Comparison of ENCODE assay signal across 16 cellular contexts in the genomic region with DNA sequence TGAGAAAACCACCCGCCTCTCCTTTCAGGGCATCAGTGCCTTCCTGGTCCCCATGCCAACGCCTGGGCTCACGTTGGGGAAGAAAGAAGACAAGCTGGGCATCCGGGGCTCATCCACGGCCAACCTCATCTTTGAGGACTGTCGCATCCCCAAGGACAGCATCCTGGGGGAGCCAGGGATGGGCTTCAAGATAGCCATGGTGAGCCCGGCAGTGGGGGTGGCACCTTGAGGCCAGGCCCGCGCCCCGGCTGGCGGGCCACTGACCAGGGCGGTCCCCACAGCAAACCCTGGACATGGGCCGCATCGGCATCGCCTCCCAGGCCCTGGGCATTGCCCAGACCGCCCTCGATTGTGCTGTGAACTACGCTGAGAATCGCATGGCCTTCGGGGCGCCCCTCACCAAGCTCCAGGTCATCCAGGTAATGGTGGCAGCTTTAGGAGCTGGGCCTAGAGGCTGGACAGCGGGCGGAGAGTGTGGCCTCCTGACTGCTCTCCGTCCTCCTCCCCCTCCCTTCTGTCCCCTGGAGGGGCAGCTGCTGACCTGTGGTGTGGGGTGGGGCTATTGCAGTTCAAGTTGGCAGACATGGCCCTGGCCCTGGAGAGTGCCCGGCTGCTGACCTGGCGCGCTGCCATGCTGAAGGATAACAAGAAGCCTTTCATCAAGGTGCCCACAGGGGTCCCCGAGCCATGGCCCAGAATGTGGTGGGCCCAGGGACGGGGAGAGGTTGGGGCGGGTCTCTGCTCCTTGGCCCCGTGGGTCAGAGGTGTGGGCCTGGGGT. TPM values are rescaled to one million over a fixed set of nuclear protein-coding genes. Genes with fewer than 3 reads are reported as not detected.
DNase-seq lines count a peak whose midpoint lies in the region; ATAC-seq and TF ChIP-seq lines count a peak whose summit lies in the region.
"Had no signal": no experiment of that assay in that cellular context is flagged by ENCODE, and none has a peak within 500 bp of the region (broad histone marks: within the 10 kb centered on the region; RNA-seq: fewer than 3 reads in every experiment).

No MANE protein-coding gene starts in this region.

- BruUV-seq in IMR-90 (replicated peaks; lab: Mats Ljungman, UMichigan) (no TSS peak), OCI-LY7 (replicated peaks; lab: Mats Ljungman, UMichigan) (no TSS peak)

- no peak overlapping the region for H3K18ac ChIP-seq in IMR-90 (ENCODE audit: low read depth, low read length)

- no peak overlapping the region for H3K14ac ChIP-seq in IMR-90 (replicated peaks; ENCODE audit: low read depth, low read length)

- H2AK5ac ChIP-seq in IMR-90 (ENCODE audit: low read depth, low read length): no peak overlapping the region

- H3K9ac ChIP-seq in IMR-90 (ENCODE audit: low read depth, low read length): no peak overlapping the region

- H3K23ac ChIP-seq in IMR-90 (ENCODE audit: low read depth, low read length): no peak overlapping the region

- H3K79me1 ChIP-seq in IMR-90 (ENCODE audit: low read depth in 1 of 2, low read length in 2 of 2): no peaks in the 10 kb centered on the region

- H2BK20ac ChIP-seq in IMR-90 (ENCODE audit: low read depth, low read length): no peak overlapping the region

- H3K27me3 ChIP-seq in IMR-90 (ENCODE audit: control insufficient read depth, insufficient read depth, low read length): no peaks in the 10 kb centered on the region
- H3K27me3 ChIP-seq in gastrocnemius medialis: no peaks in the 10 kb centered on the region
- H3K27me3 ChIP-seq: SJSA1 had no signal

- H3K79me2 ChIP-seq in OCI-LY7 (ENCODE audit: insufficient read depth, low read depth, low read length): no peaks in the 10 kb centered on the region

- H3K9me3 ChIP-seq in IMR-90 (ENCODE audit: control insufficient read depth, insufficient read depth, low read length): no peaks in the 10 kb centered on the region
- H3K9me3 ChIP-seq in OCI-LY7 (ENCODE audit: low read length): no peaks in the 10 kb centered on the region
- H3K9me3 ChIP-seq in gastrocnemius medialis: no peaks in the 10 kb centered on the region
- H3K9me3 ChIP-seq: Caco-2, SJSA1 had no signal

- no peak overlapping the region for H3K27ac ChIP-seq in IMR-90 (ENCODE audit: insufficient read depth, low read length)
- no peak overlapping the region for H3K27ac ChIP-seq in OCI-LY7 (ENCODE audit: low read depth, low read length, poor library complexity, severe bottlenecking)
- H3K27ac ChIP-seq in gastrocnemius medialis: peak overlapping the region in 3 of 4 donors; percentile 15 to 55 (median 18)
- H3K27ac ChIP-seq: SJSA1 had no signal

- no peak overlapping the region for H2BK5ac ChIP-seq in IMR-90 (ENCODE audit: low read depth, low read length, poor library complexity, severe bottlenecking)

- dilution Hi-C loops in IMR-90 (cut with HindIII; ENCODE audit: low sequenced_read_pairs, unreplicated experiment): no loop called here

- H3K56ac ChIP-seq in IMR-90 (ENCODE audit: extremely low read depth, insufficient read depth, low read length): no peak overlapping the region

- H2AFZ ChIP-seq in IMR-90 (replicated peaks; ENCODE audit: low read length, poor library complexity) (peak overlapping the region; percentile 21), OCI-LY7 (ENCODE audit: low read length) (no peak overlapping the region)

- no peak overlapping the region for H2BK120ac ChIP-seq in IMR-90 (ENCODE audit: low read depth, low read length)

- H3K9me2 ChIP-seq in OCI-LY7 (ENCODE audit: insufficient read depth, low read length): no peaks in the 10 kb centered on the region

- DNase-seq in IMR-90 (no peak), OCI-LY7 (ENCODE audit: low spot score) (no peak), left lobe of liver (ENCODE audit: low spot score) (peak; percentile 75), gastrocnemius medialis (peak in 1 of 2 donors; percentile 51), NCI-H2107 (lab: John Stamatoyannopoulos, UW) (no peak), NCI-H2107 treated with DMSO at 0.1 percent for 48 hours (lab: John Stamatoyannopoulos, UW; ENCODE audit: unreplicated experiment) (no peak), SKM-1 (lab: John Stamatoyannopoulos, UW; ENCODE audit: unreplicated experiment) (no peak)
- DNase-seq: Caco-2; CD4-positive, alpha-beta T cell; DMS 273 treated with DMSO at 0.1 percent for 48 hours; DMS79 treated with DMSO at 0.1 percent for 48 hours; KBM-7; NCI-H1105 treated with DMSO at 0.1 percent for 48 hours; NCI-H510A; NK-92 treated with Interleukin-12 subunit alpha and Interleukin-12 subunit beta, amount 100 ng/mL, for 24 hours had no signal

- TF ChIP-seq POLR2A in IMR-90 (IDR thresholded peaks at IDR 0.05; ENCODE audit: low read depth, low read length) (no peak), gastrocnemius medialis (IDR thresholded peaks at IDR 0.05) (no peak)

- no peak overlapping the region for H2BK15ac ChIP-seq in IMR-90 (ENCODE audit: low read depth, low read length)

- intact Hi-C loops in IMR-90 (cut with micrococcal nuclease): loop anchor here (1.0 kb wide), 1 partner anchor 233 kb away; no protein-coding TSS in a partner anchor
- intact Hi-C loops in OCI-LY7 (cut with micrococcal nuclease; ENCODE audit: unreplicated experiment): loop anchor here (1.0 kb wide), 1 partner anchor 233 kb away; no protein-coding TSS in a partner anchor
- intact Hi-C loops in gastrocnemius medialis (cut with DNase I; ENCODE audit: low total_unique reads): no loop called here

- ATAC-seq in IMR-90 (ENCODE audit: low read depth): no peak
- peak; percentile 64 for ATAC-seq in left lobe of liver
- no peak for ATAC-seq in gastrocnemius medialis

- H3K4me3 ChIP-seq in IMR-90 (ENCODE audit: insufficient read depth, low read depth, low read length) (no peak overlapping the region), OCI-LY7 (ENCODE audit: low read depth, low read length, poor library complexity, severe bottlenecking) (no peak overlapping the region), gastrocnemius medialis (no peak overlapping the region)
- H3K4me3 ChIP-seq: SJSA1 had no signal

- 87% methylated on average over 11 of the region's 31 CpGs; no CpG with 5 or more reads in 1 of the 2 experiments for WGBS in IMR-90 (ENCODE audit: extremely low coverage in 2 of 2, insufficient read length in 1 of 2), 2 experiments

- TF ChIP-seq RAD21 in IMR-90 (IDR thresholded peaks at IDR 0.05; ENCODE audit: low read length): no peak

- H3K36me3 ChIP-seq in IMR-90 (ENCODE audit: control insufficient read depth, insufficient read depth, low read length) (no peaks in the 10 kb centered on the region; the same call in 1 of the 2 replicates), OCI-LY7 (ENCODE audit: insufficient read depth, low read length) (no peaks in the 10 kb centered on the region), gastrocnemius medialis (peaks cover 0 to 17% of the 10 kb centered on the region in 2 donors)
- H3K36me3 ChIP-seq: SJSA1 had no signal

- H4K20me1 ChIP-seq in IMR-90 (ENCODE audit: insufficient read depth, low read length) (no peaks in the 10 kb centered on the region), OCI-LY7 (ENCODE audit: insufficient read depth, low read length) (no peaks in the 10 kb centered on the region)

- no peak overlapping the region for H4K91ac ChIP-seq in IMR-90 (ENCODE audit: insufficient read depth, low read depth, low read length)

- no peak overlapping the region for H3K4ac ChIP-seq in IMR-90 (ENCODE audit: low read depth, low read length)

- no peaks in the 10 kb centered on the region for H3K9me1 ChIP-seq in IMR-90 (ENCODE audit: insufficient read depth, low read length)

- no peak overlapping the region for H2AK9ac ChIP-seq in IMR-90 (replicated peaks; ENCODE audit: low read depth, low read length, poor library complexity)

- no peak overlapping the region for H4K8ac ChIP-seq in IMR-90 (ENCODE audit: low read depth in 2 of 2, low read length in 2 of 2)

- no peak for TF ChIP-seq CTCF in IMR-90 (conservative IDR thresholded peaks at IDR 0.05; ENCODE audit: low read depth, low read length)
- TF ChIP-seq CTCF in OCI-LY7 (conservative IDR thresholded peaks at IDR 0.05; ENCODE audit: low read length): peak; percentile 41; the same call in 1 of the 2 replicates
- TF ChIP-seq CTCF in gastrocnemius medialis (IDR thresholded peaks at IDR 0.05 in 4 of 5, conservative IDR thresholded peaks at IDR 0.05 in 1 of 5): no peak

- H3K4me1 ChIP-seq in IMR-90 (ENCODE audit: control insufficient read depth, insufficient read depth, low read length) (no peaks in the 10 kb centered on the region), OCI-LY7 (ENCODE audit: insufficient read depth, low read length, poor library complexity, severe bottlenecking) (no peaks in the 10 kb centered on the region), gastrocnemius medialis (peaks cover 0 to 8% of the 10 kb centered on the region in 2 donors)
- H3K4me1 ChIP-seq: Caco-2, SJSA1 had no signal

- H3K4me2 ChIP-seq in IMR-90 (ENCODE audit: low read depth, low read length) (no peak overlapping the region), OCI-LY7 (ENCODE audit: low read length) (no peak overlapping the region)

- no peak overlapping the region for H4K5ac ChIP-seq in IMR-90 (ENCODE audit: low read depth, low read length)

- in situ Hi-C loops in IMR-90 (cut with MboI; ENCODE audit: low sequenced_read_pairs): no loop called here
- in situ Hi-C loops in gastrocnemius medialis (cut with MboI; ENCODE audit: low sequenced_read_pairs in 4 of 4): no loop called here

- POLR2A ChIA-PET in IMR-90 (lab: Charles Lee; ENCODE audit: unreplicated experiment): no interaction called here
- POLR2A ChIA-PET in OCI-LY7 (lab: Charles Lee): interaction anchor here (0.6 kb wide), 1 partner anchor 220 kb away, joined by 3 read pairs; no protein-coding TSS in a partner anchor

- CTCF ChIA-PET in IMR-90 (lab: Yijun Ruan, JAX) (interaction anchor here (0.9 to 1.1 kb wide), 2 partner anchors 9 to 233 kb away, joined by 3 to 8 read pairs; no protein-coding TSS in a partner anchor), OCI-LY7 (lab: Charles Lee; ENCODE audit: unreplicated experiment) (no interaction called here)

RNA-seq across cellular contexts. Expression of a gene that starts 12.8 kb away (rescaled TPM):
- 2.9 and 3.1 TPM in 2 replicates for total RNA-seq in IMR-90 (2012; rRNA removed)
- 5.5 and 6.5 TPM in 2 replicates for polyA plus RNA-seq in IMR-90 (2012; rRNA removed)
- polyA plus RNA-seq in IMR-90 (2012; cell fraction: cytosol; rRNA removed): 3.2 and 7.1 TPM in 2 replicates
- polyA plus RNA-seq in IMR-90 (2012; cell fraction: nucleus; rRNA removed; ENCODE audit: low replicate concordance): 16.8 and 39.0 TPM in 2 replicates
- total RNA-seq in OCI-LY7 (2014; rRNA removed; shearing (Covaris generic)): 7.7 and 8.8 TPM in 2 replicates
- total RNA-seq in OCI-LY7 (2022): 11.2 and 14.5 TPM in 2 replicates
- total RNA-seq in left lobe of liver: 198 TPM
- 100 to 1,000 TPM; 166 to 224 (median 200) TPM for total RNA-seq in gastrocnemius medialis

RNA-seq across cellular contexts. Expression of a gene that starts 28.2 kb away (rescaled TPM):
- total RNA-seq in IMR-90 (2012; rRNA removed) (8.4 and 10.3 TPM in 2 replicates), OCI-LY7 (2022) (24.6 and 27.4 TPM in 2 replicates), left lobe of liver (10.7 TPM), gastrocnemius medialis (1 to 10 TPM; 4.7 to 8.7 (median 7.8) TPM)
- polyA plus RNA-seq in IMR-90 (2012; rRNA removed): 17.8 and 21.6 TPM in 2 replicates
- 11.0 and 15.5 TPM in 2 replicates for polyA plus RNA-seq in IMR-90 (2012; cell fraction: cytosol; rRNA removed)
- polyA plus RNA-seq in IMR-90 (2012; cell fraction: nucleus; rRNA removed; ENCODE audit: low replicate concordance): 12.2 and 19.9 TPM in 2 replicates
- 16.5 and 17.2 TPM in 2 replicates for total RNA-seq in OCI-LY7 (2014; rRNA removed; shearing (Covaris generic))

RNA-seq across cellular contexts. Expression of a gene that starts 51.5 kb away (rescaled TPM):
- total RNA-seq in IMR-90 (2012; rRNA removed) (117 and 137 TPM in 2 replicates), OCI-LY7 (2022) (82.4 and 101 TPM in 2 replicates), left lobe of liver (194 TPM), gastrocnemius medialis (10 to 100 TPM; 46.5 to 89.4 (median 60.1) TPM)
- 38.6 and 44.1 TPM in 2 replicates for polyA plus RNA-seq in IMR-90 (2012; rRNA removed)
- polyA plus RNA-seq in IMR-90 (2012; cell fraction: cytosol; rRNA removed): 9.7 and 13.7 TPM in 2 replicates
- polyA plus RNA-seq in IMR-90 (2012; cell fraction: nucleus; rRNA removed; ENCODE audit: low replicate concordance): 5.0 and 22.7 TPM in 2 replicates
- total RNA-seq in OCI-LY7 (2014; rRNA removed; shearing (Covaris generic)): 69.7 and 74.1 TPM in 2 replicates

Comparison
In these comparisons a context has a peak if more than half of its experiments do, and no peak if none do; other contexts are left out.
1. H3K27ac ChIP-seq: peak in gastrocnemius medialis (3 of 4); none in IMR-90 (single experiment) and OCI-LY7 (single experiment).
2. RNA of a gene that starts 12.8 kb away (total RNA-seq): 166 to 224 TPM in gastrocnemius medialis and 198 TPM in left lobe of liver (single experiment); 7.7 to 14.5 TPM in OCI-LY7 and 2.9 to 3.1 TPM in IMR-90; every median in the first group is over 10 times any median in the second.